In genomic region chr12:122024132-122024785, GRCh38 we compare ENCODE assay signal across 9 cellular contexts. TPM values are rescaled to one million over a fixed set of nuclear protein-coding genes. Genes with fewer than 3 reads are reported as not detected.
DNase-seq lines count a peak whose midpoint lies in the region; ATAC-seq, FAIRE-seq and TF ChIP-seq lines count a peak whose summit lies in the region.
"Had no signal": no experiment of that assay in that cellular context is flagged by ENCODE, and none has a peak within 500 bp of the region (broad histone marks: within the 10 kb centered on the region; RNA-seq: fewer than 3 reads in every experiment).

No MANE protein-coding gene starts in this region.

- in situ Hi-C loops in IMR-90 (cut with MboI; ENCODE audit: low sequenced_read_pairs), result no loop called here

- CTCF ChIA-PET in IMR-90 (lab: Yijun Ruan, JAX), result no interaction called here
- CTCF ChIA-PET in endothelial cell of umbilical vein (lab: Charles Lee), result interaction anchor here (2.2 kb wide), 1 partner anchor 108 kb away, joined by 14 read pairs; no protein-coding TSS in a partner anchor
- CTCF ChIA-PET in activated CD4-positive, alpha-beta memory T cell treated with anti-CD3 and anti-CD28 coated beads for 36 hours (lab: Charles Lee), result interaction anchor here (0.6 kb wide), 1 partner anchor 11 kb away, joined by 4 read pairs; no protein-coding TSS in a partner anchor

- H2BK20ac ChIP-seq in IMR-90 (ENCODE audit: low read depth, low read length), result no peak overlapping the region

- H4K8ac ChIP-seq in IMR-90 (ENCODE audit: low read depth in 2 of 2, low read length in 2 of 2), result no peak overlapping the region

- H4K5ac ChIP-seq in IMR-90 (ENCODE audit: low read depth, low read length), result no peak overlapping the region

- no peak for FAIRE-seq in endothelial cell of umbilical vein (lab: Jason Lieb, UNC)

- peaks cover 12% of the 10 kb centered on the region for H3K4me1 Mint-ChIP-seq in activated CD4-positive, alpha-beta memory T cell treated with anti-CD3 and anti-CD28 coated beads for 36 hours (ENCODE audit: low read depth)

- H3K4me1 ChIP-seq in BLaER1 treated with 17β-estradiol and CSF1 and Interleukin-3, amounts not matched to agents 10 nM and 100 nM, result peaks cover 43 to 82% (median 75%) of the 10 kb centered on the region in 10 experiments
- H3K4me1 ChIP-seq in IMR-90 (ENCODE audit: control insufficient read depth, insufficient read depth, low read length), result peaks cover 13% of the 10 kb centered on the region
- H3K4me1 ChIP-seq in endothelial cell of umbilical vein (ENCODE audit: control insufficient read depth, extremely low read depth, insufficient read depth, low read length), result peaks cover 19% of the 10 kb centered on the region
- peaks cover 12% of the 10 kb centered on the region for H3K4me1 ChIP-seq in neuron (ENCODE audit: insufficient read depth, low read length)

- no peak overlapping the region; the same call in 1 of the 2 replicates for H3K14ac ChIP-seq in IMR-90 (replicated peaks; ENCODE audit: low read depth, low read length)

- H3K9ac ChIP-seq in BLaER1 treated with 17β-estradiol and CSF1 and Interleukin-3, amounts not matched to agents 10 nM and 100 nM, result peak overlapping the region; percentile 77 to 98 (median 91); a peak in 21 of 22 replicates
- H3K9ac ChIP-seq in IMR-90 (ENCODE audit: low read depth, low read length) (no peak overlapping the region), endothelial cell of umbilical vein (replicated peaks; ENCODE audit: extremely low read depth, insufficient read depth, low read length) (no peak overlapping the region)

- no peak overlapping the region for H3K18ac ChIP-seq in IMR-90 (ENCODE audit: low read depth, low read length)

- peak overlapping the region; percentile 8; the same call in 1 of the 2 replicates for H2BK120ac ChIP-seq in IMR-90 (ENCODE audit: low read depth, low read length)

- no peaks in the 10 kb centered on the region for H3K9me3 Mint-ChIP-seq in activated CD4-positive, alpha-beta memory T cell treated with anti-CD3 and anti-CD28 coated beads for 36 hours

- POLR2A ChIA-PET in IMR-90 (lab: Charles Lee; ENCODE audit: unreplicated experiment) (no interaction called here), endothelial cell of umbilical vein (lab: Charles Lee) (no interaction called here)
- POLR2A ChIA-PET in activated CD4-positive, alpha-beta memory T cell treated with anti-CD3 and anti-CD28 coated beads for 36 hours (lab: Charles Lee), result no interaction called here

- H2BK5ac ChIP-seq in IMR-90 (ENCODE audit: low read depth, low read length, poor library complexity, severe bottlenecking), result no peak overlapping the region

- peak; percentile 25 for DNase-seq in IMR-90
- DNase-seq in endothelial cell of umbilical vein (ENCODE audit: low read depth, low spot score), result no peak
- no peak for DNase-seq in NOMO-1 treated with dmso at 0.1 percent for 144 hours (lab: John Stamatoyannopoulos, UW; ENCODE audit: unreplicated experiment)
- no peak for DNase-seq in activated CD4-positive, alpha-beta memory T cell treated with anti-CD3 and anti-CD28 coated beads for 36 hours
- no peak for DNase-seq in activated CD4-positive, alpha-beta T cell treated with anti-CD3 and anti-CD28 coated beads, Interleukin-2, amount 50 U/mL, for 4 hours
- no peak for DNase-seq in SW480 (ENCODE audit: low spot score)
- DNase-seq: NCI-H2081 treated with DMSO at 0.1 percent for 48 hours had no signal

- H3K4me3 ChIP-seq in BLaER1 treated with 17β-estradiol and CSF1 and Interleukin-3, amounts not matched to agents 10 nM and 100 nM, result peak overlapping the region; percentile 72 to 90 (median 84)
- H3K4me3 ChIP-seq in IMR-90 (ENCODE audit: insufficient read depth, low read depth, low read length), result no peak overlapping the region
- no peak overlapping the region for H3K4me3 ChIP-seq in endothelial cell of umbilical vein (replicated peaks in 1 of 3; ENCODE audit: insufficient read depth in 1 of 3, low read depth in 1 of 3, low read length in 3 of 3)
- H3K4me3 ChIP-seq in neuron (ENCODE audit: low read length), result peak overlapping the region; percentile 55

- H2AK9ac ChIP-seq in IMR-90 (replicated peaks; ENCODE audit: low read depth, low read length, poor library complexity), result peak overlapping the region; percentile 7

- no peak overlapping the region for H3K56ac ChIP-seq in IMR-90 (ENCODE audit: extremely low read depth, insufficient read depth, low read length)

- peaks cover 11% of the 10 kb centered on the region for H3K27me3 Mint-ChIP-seq in activated CD4-positive, alpha-beta memory T cell treated with anti-CD3 and anti-CD28 coated beads for 36 hours

- 44% methylated on average over 3 of the region's 16 CpGs; no CpG with 5 or more reads in 1 of the 2 experiments for WGBS in IMR-90 (ENCODE audit: extremely low coverage in 2 of 2, insufficient read length in 1 of 2), 2 experiments

- no TSS peak for BruUV-seq in IMR-90 (replicated peaks; lab: Mats Ljungman, UMichigan)
- BruUV-seq in endothelial cell of umbilical vein (replicated peaks; lab: Mats Ljungman, UMichigan), result no TSS peak

- peaks cover 2% of the 10 kb centered on the region for H3K36me3 Mint-ChIP-seq in activated CD4-positive, alpha-beta memory T cell treated with anti-CD3 and anti-CD28 coated beads for 36 hours

- intact Hi-C loops in IMR-90 (cut with micrococcal nuclease), result loop anchor here (1.0 to 5.0 kb wide), 2 partner anchors 100 to 227 kb away; no protein-coding TSS in a partner anchor
- intact Hi-C loops in endothelial cell of umbilical vein (cut with micrococcal nuclease), result loop anchor here (5.0 kb wide), 1 partner anchor 53 kb away; the partner anchor contains the start of gene MLXIP
- intact Hi-C loops in activated CD4-positive, alpha-beta memory T cell treated with anti-CD3 and anti-CD28 coated beads for 36 hours (cut with micrococcal nuclease), result loop anchor here (10.0 kb wide), 1 partner anchor 109 kb away; the partner anchor contains the start of gene CFAP251

- H2AFZ ChIP-seq in IMR-90 (replicated peaks; ENCODE audit: low read length, poor library complexity) (peak overlapping the region; percentile 84), endothelial cell of umbilical vein (ENCODE audit: low read depth, low read length) (peak overlapping the region; percentile 80), neuron (ENCODE audit: low read depth, low read length) (no peak overlapping the region)

- ATAC-seq in IMR-90 (ENCODE audit: low read depth), result no peak

- peaks cover 0 to 24% (median 0%) of the 10 kb centered on the region in 11 experiments; a peak in 5 of 22 replicates for H3K27me3 ChIP-seq in BLaER1 treated with 17β-estradiol and CSF1 and Interleukin-3, amounts not matched to agents 10 nM and 100 nM
- H3K27me3 ChIP-seq in IMR-90 (ENCODE audit: control insufficient read depth, insufficient read depth, low read length) (no peaks in the 10 kb centered on the region), endothelial cell of umbilical vein (ENCODE audit: control insufficient read depth in 2 of 2, insufficient read depth in 2 of 2, low read length in 2 of 2) (no peaks in the 10 kb centered on the region), neuron (ENCODE audit: insufficient read depth, low read length) (no peaks in the 10 kb centered on the region)

- dilution Hi-C loops in IMR-90 (cut with HindIII; ENCODE audit: low sequenced_read_pairs, unreplicated experiment), result no loop called here
- dilution Hi-C loops in endothelial cell of umbilical vein (cut with MboI; ENCODE audit: extremely low pct_ligation_motif_present, low sequenced_read_pairs), result no loop called here

- peak overlapping the region; percentile 66; the same call in 1 of the 2 replicates for H2AK5ac ChIP-seq in IMR-90 (ENCODE audit: low read depth, low read length)

- H3K27ac Mint-ChIP-seq in activated CD4-positive, alpha-beta memory T cell treated with anti-CD3 and anti-CD28 coated beads for 36 hours, result no peak overlapping the region

- peak overlapping the region; percentile 22; the same call in 1 of the 2 replicates for H3K4ac ChIP-seq in IMR-90 (ENCODE audit: low read depth, low read length)

- H3K9me1 ChIP-seq in IMR-90 (ENCODE audit: insufficient read depth, low read length) (peaks cover 3% of the 10 kb centered on the region), endothelial cell of umbilical vein (replicated peaks; ENCODE audit: control insufficient read depth, extremely low read depth, insufficient read depth, low read length) (no peaks in the 10 kb centered on the region)

- H3K27ac ChIP-seq in BLaER1 treated with 17β-estradiol and CSF1 and Interleukin-3, amounts not matched to agents 10 nM and 100 nM, result peak overlapping the region in 10 of 11 experiments; percentile 50 to 97 (median 93); a peak in 18 of 22 replicates
- peak overlapping the region; percentile 10; the same call in 1 of the 2 replicates for H3K27ac ChIP-seq in IMR-90 (ENCODE audit: insufficient read depth, low read length)
- no peak overlapping the region for H3K27ac ChIP-seq in endothelial cell of umbilical vein (ENCODE audit: insufficient read depth, low read depth, low read length)

- H4K20me1 ChIP-seq in BLaER1 treated with 17β-estradiol and CSF1 and Interleukin-3, amounts not matched to agents 10 nM and 100 nM, result peaks cover 8 to 62% (median 37%) of the 10 kb centered on the region in 11 experiments; a peak in 18 of 22 replicates
- peaks cover 15% of the 10 kb centered on the region for H4K20me1 ChIP-seq in IMR-90 (ENCODE audit: insufficient read depth, low read length)
- no peaks in the 10 kb centered on the region for H4K20me1 ChIP-seq in endothelial cell of umbilical vein (replicated peaks; ENCODE audit: control insufficient read depth, extremely low read depth, insufficient read depth, low read length)

- peak overlapping the region; percentile 91 to 99 (median 98) for H3K4me2 ChIP-seq in BLaER1 treated with 17β-estradiol and CSF1 and Interleukin-3, amounts not matched to agents 10 nM and 100 nM
- H3K4me2 ChIP-seq in IMR-90 (ENCODE audit: low read depth, low read length) (peak overlapping the region; percentile 27; the same call in 1 of the 2 replicates), endothelial cell of umbilical vein (ENCODE audit: insufficient read depth, low read length) (peak overlapping the region; percentile 18)

- TF ChIP-seq RAD21 in IMR-90 (IDR thresholded peaks at IDR 0.05; ENCODE audit: low read length), result no peak

- peak overlapping the region; percentile 11; the same call in 1 of the 2 replicates for H3K23ac ChIP-seq in IMR-90 (ENCODE audit: low read depth, low read length)

- peaks cover 22% of the 10 kb centered on the region for H3K79me2 ChIP-seq in endothelial cell of umbilical vein (ENCODE audit: control insufficient read depth, insufficient read depth, low read length)

- H3K4me3 Mint-ChIP-seq in activated CD4-positive, alpha-beta memory T cell treated with anti-CD3 and anti-CD28 coated beads for 36 hours, result no peak overlapping the region

- H3K79me1 ChIP-seq in IMR-90 (ENCODE audit: low read depth in 1 of 2, low read length in 2 of 2), result peaks cover 20 to 60% of the 10 kb centered on the region in 2 experiments

- no peak for TF ChIP-seq POLR2A in IMR-90 (IDR thresholded peaks at IDR 0.05; ENCODE audit: low read depth, low read length)
- TF ChIP-seq POLR2A in endothelial cell of umbilical vein (IDR thresholded peaks at IDR 0.05; ENCODE audit: low read depth, low read length), result no peak

- TF ChIP-seq CTCF in IMR-90 (conservative IDR thresholded peaks at IDR 0.05; ENCODE audit: low read depth, low read length) (no peak), endothelial cell of umbilical vein (IDR thresholded peaks at IDR 0.05; ENCODE audit: extremely low read depth in 1 of 2, insufficient read depth in 1 of 2, low read depth in 1 of 2, low read length in 2 of 2) (no peak)

- H3K9me3 ChIP-seq in BLaER1 treated with 17β-estradiol and CSF1 and Interleukin-3, amounts not matched to agents 10 nM and 100 nM (replicated peaks in 1 of 11), result no peaks in the 10 kb centered on the region
- no peaks in the 10 kb centered on the region for H3K9me3 ChIP-seq in IMR-90 (ENCODE audit: control insufficient read depth, insufficient read depth, low read length)
- H3K9me3 ChIP-seq in endothelial cell of umbilical vein (replicated peaks; ENCODE audit: control insufficient read depth, insufficient read depth, low read length), result no peaks in the 10 kb centered on the region
- H3K9me3 ChIP-seq in neuron (ENCODE audit: low read length), result no peaks in the 10 kb centered on the region

- H3K36me3 ChIP-seq in BLaER1 treated with 17β-estradiol and CSF1 and Interleukin-3, amounts not matched to agents 10 nM and 100 nM, result peaks cover 0 to 12% (median 0%) of the 10 kb centered on the region in 11 experiments; a peak in 3 of 22 replicates
- H3K36me3 ChIP-seq in IMR-90 (ENCODE audit: control insufficient read depth, insufficient read depth, low read length) (no peaks in the 10 kb centered on the region), endothelial cell of umbilical vein (ENCODE audit: control insufficient read depth in 2 of 2, extremely low read depth in 1 of 2, insufficient read depth in 2 of 2, low read length in 2 of 2) (no peaks in the 10 kb centered on the region), neuron (ENCODE audit: insufficient read depth, low read length) (no peaks in the 10 kb centered on the region)

- H4K91ac ChIP-seq in IMR-90 (ENCODE audit: insufficient read depth, low read depth, low read length), result no peak overlapping the region; the same call in 1 of the 2 replicates

- no peak overlapping the region for H2BK15ac ChIP-seq in IMR-90 (ENCODE audit: low read depth, low read length)

RNA-seq across cellular contexts. Expression of gene BCL7A, which starts 2.6 kb away (rescaled TPM):
- total RNA-seq in IMR-90 (2012; rRNA removed) (5.6 and 6.1 TPM in 2 replicates), endothelial cell of umbilical vein (11.1 and 12.6 TPM in 2 replicates)
- polyA plus RNA-seq in IMR-90 (2012; rRNA removed) (7.9 and 8.6 TPM in 2 replicates), endothelial cell of umbilical vein (9.5 and 9.7 TPM in 2 replicates)
- polyA plus RNA-seq in IMR-90 (2012; cell fraction: cytosol; rRNA removed), result 6.7 and 7.3 TPM in 2 replicates
- polyA plus RNA-seq in IMR-90 (2012; cell fraction: nucleus; rRNA removed; ENCODE audit: low replicate concordance), result 6.3 and 6.4 TPM in 2 replicates
- 7.0 and 7.9 TPM in 2 replicates for polyA plus RNA-seq in endothelial cell of umbilical vein (2011; cell fraction: cytosol; rRNA removed)
- 6.7 and 7.3 TPM in 2 replicates for polyA plus RNA-seq in endothelial cell of umbilical vein (2011; cell fraction: nucleus; rRNA removed)
- 10.1 and 10.4 TPM in 2 replicates for polyA plus RNA-seq in endothelial cell of umbilical vein (2012)
- polyA minus RNA-seq in endothelial cell of umbilical vein, result 6.7 and 6.9 TPM in 2 replicates
- 2.7 TPM for polyA minus RNA-seq in endothelial cell of umbilical vein (2011; cell fraction: cytosol; rRNA and poly(A)+ RNA removed)
- 3.6 and 4.9 TPM in 2 replicates for polyA minus RNA-seq in endothelial cell of umbilical vein (2011; cell fraction: nucleus; rRNA and poly(A)+ RNA removed)
- 1 to 10 TPM; 3.6 to 4.0 TPM for total RNA-seq in activated CD4-positive, alpha-beta memory T cell treated with anti-CD3 and anti-CD28 coated beads for 36 hours

RNA-seq across cellular contexts. Expression of gene MLXIP, which starts 54.3 kb away (rescaled TPM):
- 2.7 and 3.1 TPM in 2 replicates for total RNA-seq in IMR-90 (2012; rRNA removed)
- 9.5 and 10.8 TPM in 2 replicates for polyA plus RNA-seq in IMR-90 (2012; rRNA removed)
- polyA plus RNA-seq in IMR-90 (2012; cell fraction: cytosol; rRNA removed), result 5.9 and 8.8 TPM in 2 replicates
- 29.1 and 35.2 TPM in 2 replicates for polyA plus RNA-seq in IMR-90 (2012; cell fraction: nucleus; rRNA removed; ENCODE audit: low replicate concordance)
- total RNA-seq in endothelial cell of umbilical vein, result 65.5 and 72.5 TPM in 2 replicates
- 22.0 and 37.6 TPM in 2 replicates for polyA plus RNA-seq in endothelial cell of umbilical vein
- 17.9 and 18.2 TPM in 2 replicates for polyA plus RNA-seq in endothelial cell of umbilical vein (2011; cell fraction: cytosol; rRNA removed)
- polyA plus RNA-seq in endothelial cell of umbilical vein (2011; cell fraction: nucleus; rRNA removed), result 60.6 and 101 TPM in 2 replicates
- 43.7 and 45.8 TPM in 2 replicates for polyA plus RNA-seq in endothelial cell of umbilical vein (2012)
- polyA minus RNA-seq in endothelial cell of umbilical vein, result 26.9 and 34.4 TPM in 2 replicates
- 26.7 TPM for polyA minus RNA-seq in endothelial cell of umbilical vein (2011; cell fraction: cytosol; rRNA and poly(A)+ RNA removed)
- 31.4 and 46.2 TPM in 2 replicates for polyA minus RNA-seq in endothelial cell of umbilical vein (2011; cell fraction: nucleus; rRNA and poly(A)+ RNA removed)
- total RNA-seq in activated CD4-positive, alpha-beta memory T cell treated with anti-CD3 and anti-CD28 coated beads for 36 hours, result 10 to 100 TPM; 17.5 to 19.6 TPM

Comparison
In these comparisons a context has a peak if more than half of its experiments do, and no peak if none do; other contexts are left out.
1. H3K4me2 ChIP-seq: peak in every context shown above with its lines; median percentile 98 in BLaER1 treated with 17β-estradiol and CSF1 and Interleukin-3, amounts not matched to agents 10 nM and 100 nM; 27 in IMR-90; 18 in endothelial cell of umbilical vein.
2. H3K4me3 ChIP-seq: peak in BLaER1 treated with 17β-estradiol and CSF1 and Interleukin-3, amounts not matched to agents 10 nM and 100 nM (10 of 10) and neuron (single experiment); none in IMR-90 (single experiment) and endothelial cell of umbilical vein (0 of 3).
3. H3K9ac ChIP-seq: peak in BLaER1 treated with 17β-estradiol and CSF1 and Interleukin-3, amounts not matched to agents 10 nM and 100 nM (11 of 11); none in IMR-90 (single experiment) and endothelial cell of umbilical vein (single experiment).